Comparison of ENCODE assay signal across 23 cellular contexts in the genomic region with DNA sequence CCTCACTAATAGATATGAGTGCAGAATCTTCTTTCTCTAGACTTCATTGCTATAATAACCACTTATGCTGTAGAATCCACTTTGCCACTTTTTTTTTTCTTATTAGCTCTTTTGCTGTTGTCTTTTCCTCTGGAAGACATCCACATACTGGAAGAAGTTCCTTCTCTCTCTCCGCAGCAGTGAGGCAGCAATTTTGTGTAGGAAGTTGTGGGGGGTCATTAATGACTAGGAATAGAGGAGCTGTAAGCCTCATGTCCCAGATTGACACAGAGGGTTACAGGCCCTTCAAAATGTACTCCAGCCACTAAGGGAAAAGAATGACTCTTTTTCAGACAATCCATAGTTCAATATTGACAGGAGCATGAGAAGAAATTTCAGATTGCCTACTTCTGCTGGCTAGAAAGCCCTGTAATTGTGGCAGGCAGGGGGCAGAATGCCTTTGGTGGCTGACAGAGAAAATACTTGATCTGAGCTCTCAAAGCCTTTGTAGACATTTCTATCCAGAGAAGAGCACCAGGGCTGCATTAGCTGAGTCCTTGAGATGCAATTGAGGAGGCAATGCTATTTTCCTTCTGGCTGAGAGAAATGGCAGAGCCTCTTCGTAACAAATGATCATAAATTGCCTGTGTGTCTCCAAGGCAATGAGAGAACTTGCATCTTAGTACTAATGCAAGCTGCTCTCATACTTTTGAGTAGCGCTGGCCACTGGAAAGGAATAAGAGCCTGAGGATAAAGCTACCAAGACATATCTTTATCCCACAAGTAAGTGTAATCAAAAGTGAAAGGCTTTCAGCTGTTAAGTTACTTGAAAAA.
DNase-seq lines count a peak whose midpoint lies in the region; ATAC-seq, FAIRE-seq and TF ChIP-seq lines count a peak whose summit lies in the region.
"Had no signal": no experiment of that assay in that cellular context is flagged by ENCODE, and none has a peak within 500 bp of the region (broad histone marks: within the 10 kb centered on the region; RNA-seq: fewer than 3 reads in every experiment).

No MANE protein-coding gene starts in this region.

- FAIRE-seq in HepG2 (lab: Jason Lieb, UNC), result no peak
- FAIRE-seq: GM12891, GM18507, H54, HTR-8/SVneo had no signal

- no peak for DNase-seq in HepG2 (ENCODE audit: low spot score)
- DNase-seq in chondrocyte (ENCODE audit: low spot score), result no peak
- peak; percentile 52 for DNase-seq in medulla oblongata (ENCODE audit: extremely low spot score)
- no peak for DNase-seq in psoas muscle
- no peak for DNase-seq in immature natural killer cell
- DNase-seq: CD8-positive, alpha-beta memory T cell; GDM1; NCI-H1105 treated with DMSO at 0.1 percent for 48 hours; NCI-H187; NCI-H446; NCI-H69; NK-92 treated with Interleukin-12 subunit alpha and Interleukin-12 subunit beta, amount 100 ng/mL, for 24 hours; PC-3; SJCRH30 had no signal

- BruUV-seq in HepG2 (replicated peaks; lab: Mats Ljungman, UMichigan), result no TSS peak

- TF ChIP-seq EP300 in HepG2 (IDR thresholded peaks at IDR 0.05; ENCODE audit: low read depth in 2 of 2, low read length in 2 of 2) (no peak), HepG2 (CRISPR knock-in tag; IDR thresholded peaks at IDR 0.05; ENCODE audit: borderline replicate concordance) (no peak)

- intact Hi-C loops in HepG2 (cut with micrococcal nuclease; ENCODE audit: unreplicated experiment) (no loop called here), psoas muscle (cut with DNase I) (no loop called here)

- WGBS in liver, result 83% methylated on average over 3 of the region's 3 CpGs
- 32% methylated on average over 2 of the region's 3 CpGs for WGBS in HepG2 (ENCODE audit: low lambda C conversion rate)
- 77 to 85% (median 81%) methylated on average over 3 of the region's 3 CpGs for WGBS in psoas muscle, 3 donors

- H3K9me3 ChIP-seq in liver (ENCODE audit: control insufficient read depth in 4 of 4, low read length in 3 of 4), result no peaks in the 10 kb centered on the region
- peaks cover 16% of the 10 kb centered on the region for H3K9me3 ChIP-seq in HepG2 (ENCODE audit: low read length)
- peaks cover 3% of the 10 kb centered on the region for H3K9me3 ChIP-seq in psoas muscle
- H3K9me3 ChIP-seq: BLaER1, SJCRH30 had no signal

- H3K27me3 Mint-ChIP-seq in chondrocyte (ENCODE audit: low read depth) (no peaks in the 10 kb centered on the region), immature natural killer cell (ENCODE audit: low read depth in 3 of 3) (peaks cover 0 to 1% (median under 1%) of the 10 kb centered on the region in 3 donors)
- H3K27me3 Mint-ChIP-seq: CD8-positive, alpha-beta memory T cell had no signal

- H3K27me3 ChIP-seq in liver (ENCODE audit: control insufficient read depth in 4 of 4, insufficient read depth in 4 of 4, low read length in 3 of 4) (no peaks in the 10 kb centered on the region), HepG2 (ENCODE audit: control insufficient read depth in 1 of 2, insufficient read depth in 2 of 2, low read length in 2 of 2) (no peaks in the 10 kb centered on the region), psoas muscle (ENCODE audit: insufficient read depth in 3 of 3, low read length in 2 of 3) (no peaks in the 10 kb centered on the region)
- H3K27me3 ChIP-seq: BLaER1, SJCRH30 had no signal

- CTCF ChIA-PET in HepG2 (lab: Yijun Ruan, JAX; ENCODE audit: low intra/inter-chr PET ratio, low total read pairs), result no interaction called here

- no peaks in the 10 kb centered on the region for H3K79me2 ChIP-seq in HepG2 (ENCODE audit: insufficient read depth, low read length)

- H3K4me3 Mint-ChIP-seq in chondrocyte (ENCODE audit: unreplicated experiment) (no peak overlapping the region), immature natural killer cell (no peak overlapping the region)
- H3K4me3 Mint-ChIP-seq: CD8-positive, alpha-beta memory T cell had no signal

- no peak overlapping the region for H3K4me2 ChIP-seq in HepG2 (ENCODE audit: low read depth, low read length)
- H3K4me2 ChIP-seq: BLaER1 had no signal

- H3K4me1 ChIP-seq in liver (ENCODE audit: control insufficient read depth in 4 of 4, insufficient read depth in 4 of 4, low read length in 3 of 4), result peaks cover 0 to 2% (median 0%) of the 10 kb centered on the region in 4 donors
- H3K4me1 ChIP-seq in HepG2 (ENCODE audit: insufficient read depth, low read length), result no peaks in the 10 kb centered on the region
- H3K4me1 ChIP-seq in psoas muscle, result no peaks in the 10 kb centered on the region
- H3K4me1 ChIP-seq: BLaER1, SJCRH30 had no signal

- H4K20me1 ChIP-seq in HepG2 (ENCODE audit: insufficient read depth, low read length), result no peaks in the 10 kb centered on the region
- H4K20me1 ChIP-seq: BLaER1 had no signal

- ATAC-seq in HepG2 (no peak), GM21381 (IDR thresholded peaks at IDR 0.05; ENCODE audit: unreplicated experiment) (no peak), GM21619 (IDR thresholded peaks at IDR 0.05; ENCODE audit: unreplicated experiment) (no peak), psoas muscle (no peak)
- ATAC-seq: PC-3 had no signal

- TF ChIP-seq CTCF in liver (IDR thresholded peaks at IDR 0.05; ENCODE audit: low read depth, low read length, missing input control) (no peak), HepG2 (CRISPR knock-in tag; IDR thresholded peaks at IDR 0.05) (no peak), chondrocyte (IDR thresholded peaks at IDR 0.05) (peak; percentile 35), psoas muscle (IDR thresholded peaks at IDR 0.05) (no peak)

- no peaks in the 10 kb centered on the region for H3K36me3 Mint-ChIP-seq in chondrocyte (ENCODE audit: low read depth)
- H3K36me3 Mint-ChIP-seq in immature natural killer cell, result no peaks in the 10 kb centered on the region
- H3K36me3 Mint-ChIP-seq: CD8-positive, alpha-beta memory T cell had no signal

- H3K9ac ChIP-seq in liver (ENCODE audit: low read depth in 1 of 2, low read length in 2 of 2), result no peak overlapping the region
- H3K9ac ChIP-seq in HepG2 (ENCODE audit: insufficient read depth, low read depth, low read length), result no peak overlapping the region
- H3K9ac ChIP-seq: BLaER1 had no signal

- no peaks in the 10 kb centered on the region for H3K36me3 ChIP-seq in liver (ENCODE audit: control insufficient read depth in 4 of 4, insufficient read depth in 3 of 4, low read depth in 1 of 4, low read length in 3 of 4)
- H3K36me3 ChIP-seq in HepG2 (replicated peaks in 1 of 2; ENCODE audit: control insufficient read depth in 1 of 2, insufficient read depth in 2 of 2, low read length in 2 of 2), result no peaks in the 10 kb centered on the region
- no peaks in the 10 kb centered on the region for H3K36me3 ChIP-seq in psoas muscle (ENCODE audit: insufficient read depth in 1 of 2, low read depth in 1 of 2)
- H3K36me3 ChIP-seq: BLaER1, SJCRH30 had no signal

- POLR2A ChIA-PET in HepG2 (lab: Yijun Ruan, JAX), result no interaction called here

- no peak overlapping the region for H2AFZ ChIP-seq in HepG2 (ENCODE audit: low read length)

- no peaks in the 10 kb centered on the region for H3K4me1 Mint-ChIP-seq in chondrocyte (ENCODE audit: low read depth)
- H3K4me1 Mint-ChIP-seq in immature natural killer cell, result no peaks in the 10 kb centered on the region
- H3K4me1 Mint-ChIP-seq: CD8-positive, alpha-beta memory T cell had no signal

- in situ Hi-C loops in HepG2 (cut with HindIII; ENCODE audit: extremely low pct_ligation_motif_present, low pct_unique_long_range_greater_than_20kb), result no loop called here

- no peak overlapping the region for H3K27ac Mint-ChIP-seq in chondrocyte (ENCODE audit: unreplicated experiment)
- no peak overlapping the region for H3K27ac Mint-ChIP-seq in immature natural killer cell
- H3K27ac Mint-ChIP-seq: CD8-positive, alpha-beta memory T cell had no signal

- H3K27ac ChIP-seq in liver (ENCODE audit: low read depth in 1 of 2, low read length in 2 of 2), result no peak overlapping the region
- H3K27ac ChIP-seq in HepG2 (ENCODE audit: extremely low read length, insufficient read depth, low read length), result no peak overlapping the region
- no peak overlapping the region for H3K27ac ChIP-seq in psoas muscle
- H3K27ac ChIP-seq: BLaER1, HL-60, SJCRH30 had no signal

- peaks cover 3% of the 10 kb centered on the region for H3K9me3 Mint-ChIP-seq in chondrocyte (ENCODE audit: low read depth)
- H3K9me3 Mint-ChIP-seq in immature natural killer cell, result peaks cover 2 to 37% (median 15%) of the 10 kb centered on the region in 6 donors

- H3K4me3 ChIP-seq in liver (ENCODE audit: low read depth in 1 of 3, low read length in 3 of 3) (no peak overlapping the region), HepG2 (replicated peaks in 1 of 3; ENCODE audit: insufficient read depth in 1 of 3, low read depth in 2 of 3, low read length in 3 of 3) (no peak overlapping the region), psoas muscle (no peak overlapping the region)
- H3K4me3 ChIP-seq: BLaER1, SJCRH30 had no signal

- TF ChIP-seq RAD21 in liver (IDR thresholded peaks at IDR 0.05), result peak; percentile 11 to 13
- no peak for TF ChIP-seq RAD21 in HepG2 (CRISPR knock-in tag; IDR thresholded peaks at IDR 0.05)

- TF ChIP-seq POLR2A in HepG2 (IDR thresholded peaks at IDR 0.05; ENCODE audit: insufficient read depth in 1 of 2, low read depth in 2 of 2, low read length in 2 of 2), result no peak

TF ChIP-seq in liver, 16 proteins besides CTCF, POLR2A, EP300 and RAD21:
- TF ChIP-seq GABPA (IDR thresholded peaks at IDR 0.05 in 1 of 2, conservative IDR thresholded peaks at IDR 0.05 in 1 of 2), result no peak
- TF ChIP-seq HNF4A (conservative IDR thresholded peaks at IDR 0.05), result no peak
- TF ChIP-seq, protein P1, sequence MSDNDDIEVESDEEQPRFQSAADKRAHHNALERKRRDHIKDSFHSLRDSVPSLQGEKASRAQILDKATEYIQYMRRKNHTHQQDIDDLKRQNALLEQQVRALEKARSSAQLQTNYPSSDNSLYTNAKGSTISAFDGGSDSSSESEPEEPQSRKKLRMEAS (IDR thresholded peaks at IDR 0.05), result no peak
- TF ChIP-seq YY1 (IDR thresholded peaks at IDR 0.05), result no peak
- no peak for TF ChIP-seq FOXA1 (IDR thresholded peaks at IDR 0.05)
- TF ChIP-seq EGR1 (IDR thresholded peaks at IDR 0.05; ENCODE audit: low read depth in 2 of 2), result no peak

TF ChIP-seq in HepG2, 621 proteins besides CTCF, POLR2A, EP300 and RAD21 (continues in another document):
- TF ChIP-seq DMAP1 (CRISPR knock-in tag; IDR thresholded peaks at IDR 0.05), result no peak
- TF ChIP-seq RFX1 (IDR thresholded peaks at IDR 0.05), result no peak
- no peak for TF ChIP-seq PHF5A (CRISPR knock-in tag; IDR thresholded peaks at IDR 0.05; ENCODE audit: low read depth, unreplicated experiment)
- TF ChIP-seq, protein P2, sequence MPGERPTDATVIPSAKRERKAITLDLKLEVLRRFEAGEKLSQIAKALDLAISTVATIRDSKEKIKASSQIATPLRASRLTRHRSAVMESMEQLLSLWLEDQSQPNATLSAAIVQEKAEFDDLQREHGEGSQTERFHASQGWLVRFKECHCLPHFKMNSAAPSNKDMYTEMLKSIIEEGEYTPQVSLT (CRISPR knock-in tag; IDR thresholded peaks at IDR 0.05; ENCODE audit: borderline replicate concordance, low read depth), result no peak
- TF ChIP-seq EEA1 (CRISPR knock-in tag; IDR thresholded peaks at IDR 0.05; ENCODE audit: borderline replicate concordance), result no peak
